In the genomic region with DNA sequence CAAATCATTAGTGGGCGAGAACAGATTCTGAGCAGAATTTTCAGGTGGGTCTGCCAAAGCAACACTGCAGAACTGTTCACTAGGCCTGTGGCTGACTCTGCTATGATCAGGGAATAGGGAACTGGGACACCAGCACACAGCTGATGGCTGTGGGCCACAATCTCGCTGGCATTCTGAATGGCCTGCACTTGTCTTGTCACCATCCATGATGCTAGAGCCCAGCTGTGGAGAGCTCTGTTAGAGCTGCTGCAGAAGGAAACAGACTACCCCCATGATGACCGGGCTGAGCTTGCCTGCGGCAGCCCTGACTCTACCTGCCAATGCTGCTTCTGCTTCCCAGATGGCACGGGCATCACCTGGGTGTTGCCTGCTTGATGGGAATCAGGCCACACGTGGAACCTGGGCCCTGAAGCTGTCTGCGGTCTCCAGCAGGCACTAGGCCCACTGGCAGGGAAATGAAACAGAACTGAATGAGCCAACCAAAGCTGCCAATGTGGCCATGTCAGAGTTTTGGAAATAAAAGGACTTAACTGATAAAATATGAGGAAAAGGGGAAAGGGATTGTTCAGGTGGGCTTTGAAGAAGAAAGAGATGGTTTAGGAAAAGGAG, we compare ENCODE assay signal across 15 cellular contexts. TPM values are rescaled to one million over a fixed set of nuclear protein-coding genes. Genes with fewer than 3 reads are reported as not detected.
A peak's percentile ranks its signal among the peaks of the same experiment; 100 is the strongest.
DNase-seq lines count a peak whose midpoint lies in the region; ATAC-seq, FAIRE-seq and TF ChIP-seq lines count a peak whose summit lies in the region.
"Had no signal": no experiment of that assay in that cellular context is flagged by ENCODE, and none has a peak within 500 bp of the region (broad histone marks: within the 10 kb centered on the region; RNA-seq: fewer than 3 reads in every experiment).

No MANE protein-coding gene starts in this region.

- H3K4me1 ChIP-seq in HepG2 (ENCODE audit: insufficient read depth, low read length) (peaks cover 45% of the 10 kb centered on the region), right lobe of liver (no peaks in the 10 kb centered on the region)

- no peak overlapping the region for H3K27ac ChIP-seq in HepG2 (ENCODE audit: extremely low read length, insufficient read depth, low read length)
- no peak overlapping the region for H3K27ac ChIP-seq in right lobe of liver
- peak overlapping the region; percentile 9 for H3K27ac ChIP-seq in epithelial cell of prostate
- H3K27ac ChIP-seq: SJSA1, VCaP had no signal

- no peaks in the 10 kb centered on the region for H3K36me3 Mint-ChIP-seq in nephron (ENCODE audit: low read depth)
- H3K36me3 Mint-ChIP-seq: naive B cell had no signal

- FAIRE-seq in HepG2 (lab: Jason Lieb, UNC): no peak

- intact Hi-C loops in HepG2 (cut with micrococcal nuclease; ENCODE audit: unreplicated experiment) (no loop called here), right lobe of liver (cut with DNase I) (no loop called here)

- no peaks in the 10 kb centered on the region for H3K36me3 ChIP-seq in HepG2 (replicated peaks in 1 of 2; ENCODE audit: control insufficient read depth in 1 of 2, insufficient read depth in 2 of 2, low read length in 2 of 2)
- H3K36me3 ChIP-seq in right lobe of liver: no peaks in the 10 kb centered on the region
- H3K36me3 ChIP-seq: SJSA1 had no signal

- no peak overlapping the region for H3K4me2 ChIP-seq in HepG2 (ENCODE audit: low read depth, low read length)

- H3K27me3 Mint-ChIP-seq in nephron (ENCODE audit: low read depth): peaks cover 4% of the 10 kb centered on the region

- DNase-seq in HepG2 (ENCODE audit: low spot score): no peak
- DNase-seq in right lobe of liver: no peak
- DNase-seq in epithelial cell of prostate (ENCODE audit: low read depth, low spot score): no peak
- no peak for DNase-seq in NCI-H510A (lab: John Stamatoyannopoulos, UW)
- no peak for DNase-seq in NCI-H146 treated with DMSO at 0.1 percent for 48 hours (lab: John Stamatoyannopoulos, UW; ENCODE audit: unreplicated experiment)
- DNase-seq in activated naive CD4-positive, alpha-beta T cell treated with anti-CD3 and anti-CD28 coated beads, Interleukin-2, amount 50 U/mL, for 16 hours: no peak
- DNase-seq: activated CD8-positive, alpha-beta memory T cell treated with anti-CD3 and anti-CD28 coated beads, Interleukin-2, amount 50 U/mL, for 48 hours; foreskin melanocyte; islet precursor cell; naive B cell had no signal

- H2AFZ ChIP-seq in HepG2 (ENCODE audit: low read length): no peak overlapping the region

- TF ChIP-seq EP300 in HepG2 (IDR thresholded peaks at IDR 0.05; ENCODE audit: low read depth in 2 of 2, low read length in 2 of 2) (no peak), HepG2 (CRISPR knock-in tag; IDR thresholded peaks at IDR 0.05; ENCODE audit: borderline replicate concordance) (no peak)

- in situ Hi-C loops in HepG2 (cut with HindIII; ENCODE audit: extremely low pct_ligation_motif_present, low pct_unique_long_range_greater_than_20kb): loop anchor here (5.0 kb wide), 1 partner anchor 93 kb away; no protein-coding TSS in a partner anchor

- 76% methylated on average over 7 of the region's 7 CpGs for WGBS in HepG2 (ENCODE audit: low lambda C conversion rate)
- WGBS in right lobe of liver (ENCODE audit: insufficient coverage, low coverage, low lambda C conversion rate, missing lambda C conversion rate): 95% methylated on average over 3 of the region's 7 CpGs

- peaks cover 32% of the 10 kb centered on the region for H3K4me1 Mint-ChIP-seq in nephron
- H3K4me1 Mint-ChIP-seq: naive B cell had no signal

- POLR2A ChIA-PET in HepG2 (lab: Yijun Ruan, JAX): interaction anchor here (1.1 to 1.2 kb wide), 2 partner anchors 42 to 47 kb away, joined by 3 to 7 read pairs; partner anchors contain the start of gene CCL20

- CTCF ChIA-PET in HepG2 (lab: Yijun Ruan, JAX; ENCODE audit: low intra/inter-chr PET ratio, low total read pairs): no interaction called here

- no peaks in the 10 kb centered on the region for H3K9me3 ChIP-seq in HepG2 (ENCODE audit: low read length)
- H3K9me3 ChIP-seq in right lobe of liver: peaks cover 0 to 2% (median 0%) of the 10 kb centered on the region in 4 donors
- H3K9me3 ChIP-seq: SJSA1 had no signal

- H3K9ac ChIP-seq in HepG2 (ENCODE audit: insufficient read depth, low read depth, low read length): no peak overlapping the region

- no peak overlapping the region for H3K4me3 ChIP-seq in HepG2 (replicated peaks in 1 of 3; ENCODE audit: insufficient read depth in 1 of 3, low read depth in 2 of 3, low read length in 3 of 3)
- no peak overlapping the region for H3K4me3 ChIP-seq in right lobe of liver
- H3K4me3 ChIP-seq: SJSA1, skin epidermis had no signal

- no peak for TF ChIP-seq CTCF in HepG2 (CRISPR knock-in tag; IDR thresholded peaks at IDR 0.05)
- TF ChIP-seq CTCF in right lobe of liver (IDR thresholded peaks at IDR 0.05): no peak
- no peak for TF ChIP-seq CTCF in nephron (IDR thresholded peaks at IDR 0.05; ENCODE audit: unreplicated experiment in 3 of 3)

- H3K79me2 ChIP-seq in HepG2 (ENCODE audit: insufficient read depth, low read length): no peaks in the 10 kb centered on the region

- no peak overlapping the region for H3K4me3 Mint-ChIP-seq in nephron
- H3K4me3 Mint-ChIP-seq: naive B cell had no signal

- no TSS peak for BruUV-seq in HepG2 (replicated peaks; lab: Mats Ljungman, UMichigan)

- H3K27ac Mint-ChIP-seq in nephron: peak overlapping the region in 2 of 3 experiments; percentile 56 to 60
- H3K27ac Mint-ChIP-seq: naive B cell had no signal

- no peak for TF ChIP-seq RAD21 in HepG2 (CRISPR knock-in tag; IDR thresholded peaks at IDR 0.05)

- no peaks in the 10 kb centered on the region for H4K20me1 ChIP-seq in HepG2 (ENCODE audit: insufficient read depth, low read length)

- TF ChIP-seq POLR2A in HepG2 (IDR thresholded peaks at IDR 0.05; ENCODE audit: insufficient read depth in 1 of 2, low read depth in 2 of 2, low read length in 2 of 2) (no peak), right lobe of liver (IDR thresholded peaks at IDR 0.05) (no peak)

- no peaks in the 10 kb centered on the region for H3K9me3 Mint-ChIP-seq in nephron
- H3K9me3 Mint-ChIP-seq: naive B cell had no signal

- H3K27me3 ChIP-seq in HepG2 (ENCODE audit: control insufficient read depth in 1 of 2, insufficient read depth in 2 of 2, low read length in 2 of 2): peaks cover 2 to 16% of the 10 kb centered on the region in 2 experiments; a peak in 4 of 5 replicates
- no peaks in the 10 kb centered on the region for H3K27me3 ChIP-seq in right lobe of liver
- H3K27me3 ChIP-seq: SJSA1 had no signal

- ATAC-seq in HepG2 (peak; percentile 22; the same call in 1 of the 3 replicates), right lobe of liver (no peak), HG02798 (IDR thresholded peaks at IDR 0.05; ENCODE audit: poor library complexity, unreplicated experiment) (no peak)

TF ChIP-seq in HepG2, 621 proteins besides CTCF, POLR2A, EP300 and RAD21 (continues in another document):
- TF ChIP-seq ZNF230 (CRISPR knock-in tag; IDR thresholded peaks at IDR 0.05): no peak

RNA-seq across cellular contexts. Expression of gene DAW1, which starts 11.2 kb away (rescaled TPM):
- total RNA-seq in HepG2 (2016; rRNA removed; fragmentation: Illumina TruSeq; extraction: Trizol) (not detected in 2 replicates), right lobe of liver (not detected)
- total RNA-seq in HepG2 (2016; cell fraction: cytosol; rRNA removed; fragmentation: Illumina TruSeq; extraction: Trizol; ENCODE audit: low read depth): not detected in 2 replicates
- total RNA-seq in HepG2 (2016; cell fraction: insoluble cytoplasmic fraction; rRNA removed; fragmentation: Illumina TruSeq; extraction: Trizol): not detected in 2 replicates
- total RNA-seq in HepG2 (2016; cell fraction: membrane; rRNA removed; fragmentation: Illumina TruSeq; extraction: Trizol): not detected in 2 replicates
- not detected in 2 replicates for total RNA-seq in HepG2 (2016; cell fraction: nucleus; rRNA removed; fragmentation: Illumina TruSeq; extraction: Trizol)
- polyA plus RNA-seq in HepG2 (2011; rRNA removed): not detected in 2 replicates
- polyA plus RNA-seq in HepG2 (2011; cell fraction: cytosol; rRNA removed): not detected in 2 replicates
- 0.07 TPM in 1 of 2 replicates, not detected in the other for polyA plus RNA-seq in HepG2 (2011; cell fraction: nucleus; rRNA removed)
- not detected in 2 replicates for polyA plus RNA-seq in HepG2 (2012)
- polyA plus RNA-seq in HepG2 (2016; cell fraction: cytosol; fragmentation: Illumina TruSeq; extraction: Trizol; ENCODE audit: low read depth): not detected in 2 replicates
- polyA plus RNA-seq in HepG2 (2016; cell fraction: insoluble cytoplasmic fraction; fragmentation: Illumina TruSeq; extraction: Trizol; ENCODE audit: low read depth): not detected in 2 replicates
- polyA plus RNA-seq in HepG2 (2016; cell fraction: membrane; fragmentation: Illumina TruSeq; extraction: Trizol; ENCODE audit: low read depth): not detected in 2 replicates
- polyA plus RNA-seq in HepG2 (2016; cell fraction: nucleus; fragmentation: Illumina TruSeq; extraction: Trizol; ENCODE audit: insufficient read depth, low read depth): not detected in 2 replicates
- polyA minus RNA-seq in HepG2 (2011; rRNA and poly(A)+ RNA removed; ENCODE audit: low replicate concordance): 0.19 TPM in 1 of 2 replicates, not detected in the other
- not detected in 2 replicates for polyA minus RNA-seq in HepG2 (2011; cell fraction: cytosol; rRNA and poly(A)+ RNA removed)
- not detected in 2 replicates for polyA minus RNA-seq in HepG2 (2011; cell fraction: nucleus; rRNA and poly(A)+ RNA removed)

RNA-seq across cellular contexts. Expression of gene CCL20, which starts 46.6 kb away (rescaled TPM):
- total RNA-seq in HepG2 (2016; rRNA removed; fragmentation: Illumina TruSeq; extraction: Trizol) (136 and 223 TPM in 2 replicates), right lobe of liver (100 to 1,000 TPM in 2 of 6 experiments, 10 to 100 TPM in 1, under 1 TPM in 1, not detected in 2; 0.88 to 111 (median 76.4) TPM)
- 99.9 and 112 TPM in 2 replicates for total RNA-seq in HepG2 (2016; cell fraction: cytosol; rRNA removed; fragmentation: Illumina TruSeq; extraction: Trizol; ENCODE audit: low read depth)
- 137 and 217 TPM in 2 replicates for total RNA-seq in HepG2 (2016; cell fraction: insoluble cytoplasmic fraction; rRNA removed; fragmentation: Illumina TruSeq; extraction: Trizol)
- total RNA-seq in HepG2 (2016; cell fraction: membrane; rRNA removed; fragmentation: Illumina TruSeq; extraction: Trizol): 75.9 and 85.7 TPM in 2 replicates
- total RNA-seq in HepG2 (2016; cell fraction: nucleus; rRNA removed; fragmentation: Illumina TruSeq; extraction: Trizol): 195 and 205 TPM in 2 replicates
- 811 and 903 TPM in 2 replicates for polyA plus RNA-seq in HepG2 (2011; rRNA removed)
- 378 and 591 TPM in 2 replicates for polyA plus RNA-seq in HepG2 (2011; cell fraction: cytosol; rRNA removed)
- 84.5 and 124 TPM in 2 replicates for polyA plus RNA-seq in HepG2 (2011; cell fraction: nucleus; rRNA removed)
- polyA plus RNA-seq in HepG2 (2012): 780 and 797 TPM in 2 replicates
- polyA plus RNA-seq in HepG2 (2016; cell fraction: cytosol; fragmentation: Illumina TruSeq; extraction: Trizol; ENCODE audit: low read depth): 41.1 and 41.5 TPM in 2 replicates
- 160 and 169 TPM in 2 replicates for polyA plus RNA-seq in HepG2 (2016; cell fraction: insoluble cytoplasmic fraction; fragmentation: Illumina TruSeq; extraction: Trizol; ENCODE audit: low read depth)
- 41.7 and 42.7 TPM in 2 replicates for polyA plus RNA-seq in HepG2 (2016; cell fraction: membrane; fragmentation: Illumina TruSeq; extraction: Trizol; ENCODE audit: low read depth)
- polyA plus RNA-seq in HepG2 (2016; cell fraction: nucleus; fragmentation: Illumina TruSeq; extraction: Trizol; ENCODE audit: insufficient read depth, low read depth): 376 and 396 TPM in 2 replicates
- polyA minus RNA-seq in HepG2 (2011; rRNA and poly(A)+ RNA removed; ENCODE audit: low replicate concordance): 0.21 and 395 TPM in 2 replicates
- 440 and 488 TPM in 2 replicates for polyA minus RNA-seq in HepG2 (2011; cell fraction: cytosol; rRNA and poly(A)+ RNA removed)
- 142 and 223 TPM in 2 replicates for polyA minus RNA-seq in HepG2 (2011; cell fraction: nucleus; rRNA and poly(A)+ RNA removed)
- total RNA-seq: SJSA1 had no signal
